In genomic region chr10:107425844-107426553, GRCh38 we compare ENCODE assay signal across 10 cellular contexts.
DNase-seq lines count a peak whose midpoint lies in the region; ATAC-seq and TF ChIP-seq lines count a peak whose summit lies in the region.
"Had no signal": no experiment of that assay in that cellular context is flagged by ENCODE, and none has a peak within 500 bp of the region (broad histone marks: within the 10 kb centered on the region; RNA-seq: fewer than 3 reads in every experiment).

No MANE protein-coding gene starts in this region.

- H3K9me3 ChIP-seq in left ventricle myocardium inferior (replicated peaks) (no peaks in the 10 kb centered on the region), heart left ventricle (no peaks in the 10 kb centered on the region)

- intact Hi-C loops in left ventricle myocardium inferior (cut with micrococcal nuclease) (no loop called here), heart left ventricle (cut with DNase I) (no loop called here)

- no peak for ATAC-seq in heart left ventricle
- ATAC-seq in HG02943 (IDR thresholded peaks at IDR 0.05; ENCODE audit: low read depth, unreplicated experiment), result peak; percentile 65
- peak; percentile 47 for ATAC-seq in stimulated activated memory B cell treated with anti-CD40 and anti-IgM and Interleukin-4, amounts not matched to agents 10 μg/mL and 1 μg/mL and 100 μg/mL, for 72 hours

- H3K4me1 ChIP-seq in left ventricle myocardium inferior, result no peaks in the 10 kb centered on the region
- no peaks in the 10 kb centered on the region for H3K4me1 ChIP-seq in heart left ventricle

- TF ChIP-seq CTCF in left ventricle myocardium inferior (IDR thresholded peaks at IDR 0.05; ENCODE audit: borderline replicate concordance) (no peak), heart left ventricle (IDR thresholded peaks at IDR 0.05) (no peak), brain microvascular endothelial cell (IDR thresholded peaks at IDR 0.05; ENCODE audit: low read depth, low read length, missing control alignments) (no peak), GM13977 (IDR thresholded peaks at IDR 0.05; ENCODE audit: extremely low read depth, insufficient read depth, missing control alignments) (no peak)

- peak overlapping the region; percentile 55 for H3K4me3 Mint-ChIP-seq in stimulated activated memory B cell treated with anti-CD40 and anti-IgM and Interleukin-4, amounts not matched to agents 10 μg/mL and 1 μg/mL and 100 μg/mL, for 72 hours

- H3K27me3 Mint-ChIP-seq in stimulated activated memory B cell treated with anti-CD40 and anti-IgM and Interleukin-4, amounts not matched to agents 10 μg/mL and 1 μg/mL and 100 μg/mL, for 72 hours, result no peaks in the 10 kb centered on the region

- H3K27ac ChIP-seq in left ventricle myocardium inferior (replicated peaks) (peak overlapping the region; percentile 25), heart left ventricle (no peak overlapping the region), brain microvascular endothelial cell (no peak overlapping the region)
- H3K27ac ChIP-seq: hepatocyte had no signal

- H3K9me3 Mint-ChIP-seq in stimulated activated memory B cell treated with anti-CD40 and anti-IgM and Interleukin-4, amounts not matched to agents 10 μg/mL and 1 μg/mL and 100 μg/mL, for 72 hours, result peaks cover 3% of the 10 kb centered on the region

- peaks cover 22% of the 10 kb centered on the region for H3K4me1 Mint-ChIP-seq in stimulated activated memory B cell treated with anti-CD40 and anti-IgM and Interleukin-4, amounts not matched to agents 10 μg/mL and 1 μg/mL and 100 μg/mL, for 72 hours

- no peaks in the 10 kb centered on the region for H3K36me3 Mint-ChIP-seq in stimulated activated memory B cell treated with anti-CD40 and anti-IgM and Interleukin-4, amounts not matched to agents 10 μg/mL and 1 μg/mL and 100 μg/mL, for 72 hours

- in situ Hi-C loops in brain microvascular endothelial cell (cut with HindIII; ENCODE audit: low pct_ligation_motif_present, low sequenced_read_pairs), result no loop called here
- in situ Hi-C loops in GM13977 (cut with MboI; ENCODE audit: low pct_unique_long_range_greater_than_20kb, low sequenced_read_pairs, unreplicated experiment), result no loop called here

- H3K27ac Mint-ChIP-seq in stimulated activated memory B cell treated with anti-CD40 and anti-IgM and Interleukin-4, amounts not matched to agents 10 μg/mL and 1 μg/mL and 100 μg/mL, for 72 hours, result peak overlapping the region; percentile 20

- H3K36me3 ChIP-seq in left ventricle myocardium inferior (no peaks in the 10 kb centered on the region), heart left ventricle (no peaks in the 10 kb centered on the region), brain microvascular endothelial cell (replicated peaks) (no peaks in the 10 kb centered on the region)

- no peak for DNase-seq in left ventricle myocardium inferior
- no peak for DNase-seq in heart left ventricle
- DNase-seq in brain microvascular endothelial cell, result no peak
- no peak for DNase-seq in T-helper 9 cell
- no peak for DNase-seq in HPDE6-E6E7 (ENCODE audit: extremely low spot score)
- DNase-seq in GM13977 (ENCODE audit: low spot score), result no peak
- DNase-seq: NCI-H187 had no signal

- H3K27me3 ChIP-seq in left ventricle myocardium inferior (ENCODE audit: low read depth) (no peaks in the 10 kb centered on the region), heart left ventricle (peaks cover 0 to 4% (median 0%) of the 10 kb centered on the region in 9 donors), brain microvascular endothelial cell (replicated peaks) (no peaks in the 10 kb centered on the region)
- H3K27me3 ChIP-seq: hepatocyte had no signal

- H3K4me3 ChIP-seq in left ventricle myocardium inferior, result peak overlapping the region; percentile 30
- peak overlapping the region in 5 of 12 donors; percentile 9 to 31 (median 20) for H3K4me3 ChIP-seq in heart left ventricle
- peak overlapping the region; percentile 29 for H3K4me3 ChIP-seq in brain microvascular endothelial cell (ENCODE audit: low read depth, low read length)
- H3K4me3 ChIP-seq: hepatocyte had no signal

- TF ChIP-seq POLR2A in heart left ventricle (IDR thresholded peaks at IDR 0.05), result no peak

- 60 to 71% (median 67%) methylated on average over 9 of the region's 9 CpGs for WGBS in heart left ventricle, 4 donors

Comparison
In these comparisons a context has a peak if more than half of its experiments do, and no peak if none do; other contexts are left out.
1. ATAC-seq: peak in HG02943 (single experiment) and stimulated activated memory B cell treated with anti-CD40 and anti-IgM and Interleukin-4, amounts not matched to agents 10 μg/mL and 1 μg/mL and 100 μg/mL, for 72 hours (single experiment); none in heart left ventricle (0 of 4).